In the genomic region with DNA sequence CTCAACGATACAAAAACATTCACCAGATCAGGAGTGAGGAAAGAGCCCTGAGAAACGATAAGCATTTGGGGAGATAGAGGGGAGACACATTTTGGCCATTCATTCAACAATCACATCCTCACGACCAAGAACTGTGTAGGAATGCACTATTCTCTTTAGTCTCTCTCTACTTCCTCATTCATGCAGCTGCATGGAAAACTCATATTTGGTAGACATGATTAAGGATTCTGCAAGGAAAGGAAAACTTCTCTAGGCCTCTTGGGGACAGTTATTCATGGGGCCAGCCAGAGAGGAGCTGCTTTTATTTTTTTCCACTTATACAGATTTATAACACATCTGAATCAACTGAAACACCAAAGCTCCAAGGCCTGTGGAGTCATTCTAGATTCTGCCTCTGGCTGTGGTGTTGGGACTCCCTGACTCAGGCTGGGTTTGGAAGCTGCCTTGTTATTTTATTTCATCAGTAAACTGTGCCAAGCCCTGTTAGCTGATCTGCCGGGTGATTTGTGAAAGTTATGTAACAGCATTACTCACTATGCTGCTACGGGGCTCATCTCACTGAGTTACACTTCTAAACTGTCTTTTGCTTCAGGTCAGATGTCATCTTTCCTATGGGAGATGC, we compare ENCODE assay signal across 8 cellular contexts.
DNase-seq lines count a peak whose midpoint lies in the region.

No MANE protein-coding gene starts in this region.

- peaks cover 5% of the 10 kb centered on the region for H3K9me3 Mint-ChIP-seq in activated naive CD8-positive, alpha-beta T cell treated with anti-CD3 and anti-CD28 coated beads for 36 hours

- no peak overlapping the region for H3K27ac Mint-ChIP-seq in activated naive CD8-positive, alpha-beta T cell treated with anti-CD3 and anti-CD28 coated beads for 36 hours

- in situ Hi-C loops in ACHN (cut with HindIII; ENCODE audit: low pct_ligation_motif_present, low pct_unique_long_range_greater_than_20kb, low sequenced_read_pairs): no loop called here

- peaks cover 7% of the 10 kb centered on the region for H3K4me1 Mint-ChIP-seq in activated naive CD8-positive, alpha-beta T cell treated with anti-CD3 and anti-CD28 coated beads for 36 hours

- H3K4me3 Mint-ChIP-seq in activated naive CD8-positive, alpha-beta T cell treated with anti-CD3 and anti-CD28 coated beads for 36 hours: no peak overlapping the region

- peaks cover 3% of the 10 kb centered on the region for H3K36me3 Mint-ChIP-seq in activated naive CD8-positive, alpha-beta T cell treated with anti-CD3 and anti-CD28 coated beads for 36 hours

- H3K27me3 Mint-ChIP-seq in activated naive CD8-positive, alpha-beta T cell treated with anti-CD3 and anti-CD28 coated beads for 36 hours: peaks cover 4% of the 10 kb centered on the region

- DNase-seq in ACHN (peak; percentile 28), M059J (ENCODE audit: low read depth) (peak; percentile 95), cerebellar cortex (ENCODE audit: low spot score) (peak; percentile 67), middle frontal gyrus (ENCODE audit: extremely low spot score, low spot score) (peak; percentile 13), T-helper 2 cell (no peak), NCI-H2107 treated with DMSO at 0.1 percent for 48 hours (lab: John Stamatoyannopoulos, UW; ENCODE audit: unreplicated experiment) (no peak)
- DNase-seq in stimulated activated CD4-positive, alpha-beta T cell treated with anti-CD3 and anti-CD28 coated beads, Interleukin-12 subunit alpha, Interleukin-12 subunit beta, amount 100 ng/mL, for 4 hours: no peak
- no peak for DNase-seq in activated naive CD8-positive, alpha-beta T cell treated with anti-CD3 and anti-CD28 coated beads for 36 hours

Comparison
In these comparisons a context has a peak if more than half of its experiments do, and no peak if none do; other contexts are left out.
1. DNase-seq: peak in ACHN (single experiment), M059J (single experiment), cerebellar cortex (single experiment) and middle frontal gyrus (single experiment); none in T-helper 2 cell (0 of 5), stimulated activated CD4-positive, alpha-beta T cell treated with anti-CD3 and anti-CD28 coated beads, Interleukin-12 subunit alpha, Interleukin-12 subunit beta, amount 100 ng/mL, for 4 hours (single experiment), NCI-H2107 treated with DMSO at 0.1 percent for 48 hours (single experiment) and activated naive CD8-positive, alpha-beta T cell treated with anti-CD3 and anti-CD28 coated beads for 36 hours (single experiment).